ENCODE assay signal across 19 cellular contexts in genomic region chr3:22496641-22497040, GRCh38.
"Had no signal": no experiment of that assay in that cellular context is flagged by ENCODE, and none has a peak within 500 bp of the region (broad histone marks: within the 10 kb centered on the region; RNA-seq: fewer than 3 reads in every experiment).

No MANE protein-coding gene starts in this region.

- H3K27ac ChIP-seq: coronary artery, gastroesophageal sphincter, neural progenitor cell, ovary, right atrium auricular region, sigmoid colon, suprapubic skin, thyroid gland had no signal

- H3K4me3 ChIP-seq: coronary artery, gastroesophageal sphincter, neural progenitor cell, ovary, right atrium auricular region, sigmoid colon, smooth muscle cell, suprapubic skin, thyroid gland had no signal

- H3K4me3 Mint-ChIP-seq: endodermal cell, natural killer cell, neural progenitor cell, type B pancreatic cell had no signal

- DNase-seq: effector CD4-positive, alpha-beta T cell; endodermal cell; glutamatergic neuron; islet precursor cell; natural killer cell; nucleus accumbens; ovary; sigmoid colon; stimulated activated CD4-positive, alpha-beta T cell treated with anti-CD3 and anti-CD28 coated beads, Interleukin-2, amount 100 ng/mL, for 48 hours; stimulated activated naive CD8-positive, alpha-beta T cell treated with anti-CD3 and anti-CD28 coated beads, Interleukin-15, Interleukin-2, amounts not matched to agents 100 U/mL and 50 U/mL, for 24 hours; thyroid gland had no signal

- H3K36me3 Mint-ChIP-seq: natural killer cell, neural progenitor cell, type B pancreatic cell had no signal

- H3K9me3 Mint-ChIP-seq: endodermal cell, neural progenitor cell, type B pancreatic cell had no signal

- ATAC-seq: gastroesophageal sphincter; left lobe of liver; natural killer cell; stimulated activated naive CD8-positive, alpha-beta T cell treated with anti-CD3 and anti-CD28 coated beads, Interleukin-15, Interleukin-2, amounts not matched to agents 100 U/mL and 50 U/mL, for 24 hours had no signal

- H3K4me1 Mint-ChIP-seq: natural killer cell, neural progenitor cell had no signal

- H3K9me3 ChIP-seq: ovary, right atrium auricular region, sigmoid colon, suprapubic skin, thyroid gland had no signal

- H3K27me3 ChIP-seq: gastroesophageal sphincter, neural progenitor cell, ovary, right atrium auricular region, sigmoid colon, suprapubic skin, thyroid gland had no signal

- H3K27ac Mint-ChIP-seq: endodermal cell, natural killer cell, neural progenitor cell, type B pancreatic cell had no signal
